ENCODE assay signal across 34 cellular contexts in the genomic region with DNA sequence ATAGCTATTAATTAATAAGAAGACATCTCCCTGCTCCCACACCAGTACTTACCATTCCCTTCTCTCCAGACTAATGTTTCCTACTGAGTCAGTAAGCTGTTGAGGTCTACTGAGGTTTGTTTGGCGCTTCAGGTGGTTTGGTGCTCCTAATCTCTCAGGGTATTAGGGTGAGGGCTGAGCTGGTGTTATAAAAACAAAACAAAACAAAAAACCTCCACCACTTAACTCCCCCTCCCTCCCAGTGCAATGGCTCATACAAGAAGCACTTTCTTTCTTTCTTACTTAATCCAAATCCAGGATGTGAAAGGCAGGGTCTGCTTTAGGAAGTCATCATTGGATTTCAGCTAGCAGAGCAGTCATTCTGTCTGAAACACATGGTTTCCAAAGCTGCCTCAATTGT. TPM values are rescaled to one million over a fixed set of nuclear protein-coding genes. Genes with fewer than 3 reads are reported as not detected.
DNase-seq lines count a peak whose midpoint lies in the region; ATAC-seq and TF ChIP-seq lines count a peak whose summit lies in the region.
"Had no signal": no experiment of that assay in that cellular context is flagged by ENCODE, and none has a peak within 500 bp of the region (broad histone marks: within the 10 kb centered on the region; RNA-seq: fewer than 3 reads in every experiment).

No MANE protein-coding gene starts in this region.

- in situ Hi-C loops in HAP-1 (cut with MboI; ENCODE audit: low sequenced_read_pairs), result loop anchor here (25.0 kb wide), 1 partner anchor 90 kb away; no protein-coding TSS in a partner anchor

- intact Hi-C loops in heart left ventricle (cut with DNase I), result no loop called here

- TF ChIP-seq POLR2A in heart left ventricle (IDR thresholded peaks at IDR 0.05), result no peak

- no peak overlapping the region for H3K27ac ChIP-seq in heart left ventricle
- H3K27ac ChIP-seq: prostate gland, tibial artery had no signal

- no peak overlapping the region for H3K4me3 Mint-ChIP-seq in brain
- no peak overlapping the region for H3K4me3 Mint-ChIP-seq in nephron progenitor cell
- H3K4me3 Mint-ChIP-seq in endothelial cell (ENCODE audit: unreplicated experiment), result no peak overlapping the region
- H3K4me3 Mint-ChIP-seq: activated B cell treated with CpG ODN at 0.5 μM for 24 hours; activated CD4-positive, alpha-beta T cell treated with anti-CD3 and anti-CD28 coated beads, Interleukin-2, amount 10 ng/mL, durations not matched to agents 7 days and 5 days; activated naive CD4-positive, alpha-beta T cell treated with anti-CD3 and anti-CD28 coated beads for 36 hours; CD8-positive, alpha-beta memory T cell; mesothelial cell of epicardium; naive B cell had no signal

- no peak for ATAC-seq in heart left ventricle
- ATAC-seq: GM12878, HepG2, sciatic nerve had no signal

- peak; percentile 53 to 59 for DNase-seq in HAP-1 (ENCODE audit: low spot score in 2 of 2)
- peak; percentile 60 for DNase-seq in M059J (ENCODE audit: low read depth)
- DNase-seq in nephron progenitor cell, result no peak
- DNase-seq in COLO668 (lab: John Stamatoyannopoulos, UW; ENCODE audit: unreplicated experiment), result no peak
- no peak for DNase-seq in endothelial cell (ENCODE audit: low spot score)
- no peak for DNase-seq in heart left ventricle
- DNase-seq: activated B cell treated with CpG ODN at 0.5 μM for 24 hours; activated CD4-positive, alpha-beta T cell treated with anti-CD3 and anti-CD28 coated beads, Interleukin-2, amount 10 ng/mL, durations not matched to agents 7 days and 5 days; activated naive CD4-positive, alpha-beta T cell treated with anti-CD3 and anti-CD28 coated beads for 36 hours; activated T-cell treated with anti-CD3 and anti-CD28 coated beads, Interleukin-2, amount 50 U/mL, for 1 hour; amniotic stem cell; CD8-positive, alpha-beta memory T cell; effector memory CD4-positive, alpha-beta T cell; erythroblast; foreskin melanocyte; Kasumi-1; kidney glomerular epithelial cell; MV-4-11; naive B cell; NCI-H1436 treated with DMSO at 0.1 percent for 48 hours; NCI-H2081 treated with DMSO at 0.1 percent for 48 hours; NCI-H748 treated with DMSO at 0.1 percent for 48 hours; nucleus accumbens; stimulated activated CD4-positive, alpha-beta T cell treated with anti-CD3 and anti-CD28 coated beads, Interleukin-12 subunit alpha, Interleukin-12 subunit beta, amount 100 ng/mL, for 4 hours; stimulated activated CD4-positive, alpha-beta T cell treated with anti-CD3 and anti-CD28 coated beads, Interleukin-4, amount 100 ng/mL, for 24 hours; SW 1271; T1000; tibial artery had no signal

- 95 to 100% (median 99%) methylated on average over 1 of the region's 1 CpG for WGBS in heart left ventricle, 4 donors

- H3K36me3 Mint-ChIP-seq in brain, result peaks cover 25% of the 10 kb centered on the region
- H3K36me3 Mint-ChIP-seq in nephron progenitor cell (ENCODE audit: low read depth), result peaks cover 18% of the 10 kb centered on the region
- no peaks in the 10 kb centered on the region for H3K36me3 Mint-ChIP-seq in endothelial cell (ENCODE audit: low read depth, unreplicated experiment)
- H3K36me3 Mint-ChIP-seq: naive B cell had no signal

- H3K27me3 Mint-ChIP-seq in brain (no peaks in the 10 kb centered on the region), nephron progenitor cell (ENCODE audit: low read depth, poor library complexity) (peaks cover 3% of the 10 kb centered on the region), endothelial cell (ENCODE audit: unreplicated experiment) (no peaks in the 10 kb centered on the region)
- H3K27me3 Mint-ChIP-seq: activated B cell treated with CpG ODN at 0.5 μM for 24 hours; activated CD4-positive, alpha-beta T cell treated with anti-CD3 and anti-CD28 coated beads, Interleukin-2, amount 10 ng/mL, durations not matched to agents 7 days and 5 days; CD8-positive, alpha-beta memory T cell; naive B cell had no signal

- H3K4me1 ChIP-seq in HAP-1 (peaks cover 29% of the 10 kb centered on the region), heart left ventricle (peaks cover 0 to 2% (median 0%) of the 10 kb centered on the region in 12 donors)
- H3K4me1 ChIP-seq: prostate gland had no signal

- H3K36me3 ChIP-seq in HAP-1 (replicated peaks) (no peaks in the 10 kb centered on the region), heart left ventricle (peaks cover 0 to 2% (median 0%) of the 10 kb centered on the region in 9 donors)
- H3K36me3 ChIP-seq: prostate gland had no signal

- no peaks in the 10 kb centered on the region for H3K9me3 Mint-ChIP-seq in brain
- no peaks in the 10 kb centered on the region for H3K9me3 Mint-ChIP-seq in nephron progenitor cell
- H3K9me3 Mint-ChIP-seq in endothelial cell (ENCODE audit: unreplicated experiment), result no peaks in the 10 kb centered on the region
- H3K9me3 Mint-ChIP-seq: activated B cell treated with CpG ODN at 0.5 μM for 24 hours; activated CD4-positive, alpha-beta T cell treated with anti-CD3 and anti-CD28 coated beads, Interleukin-2, amount 10 ng/mL, durations not matched to agents 7 days and 5 days; activated naive CD4-positive, alpha-beta T cell treated with anti-CD3 and anti-CD28 coated beads for 36 hours; CD8-positive, alpha-beta memory T cell; mesothelial cell of epicardium; naive B cell had no signal

- H3K9me3 ChIP-seq in HAP-1, result no peaks in the 10 kb centered on the region
- no peaks in the 10 kb centered on the region for H3K9me3 ChIP-seq in heart left ventricle
- H3K9me3 ChIP-seq: prostate gland, tibial artery had no signal

- H3K4me3 ChIP-seq in HAP-1 (no peak overlapping the region), heart left ventricle (no peak overlapping the region)
- H3K4me3 ChIP-seq: GM12878, prostate gland, tibial artery had no signal

- H3K4me1 Mint-ChIP-seq in brain (peaks cover 36% of the 10 kb centered on the region), nephron progenitor cell (peaks cover 32% of the 10 kb centered on the region), endothelial cell (ENCODE audit: unreplicated experiment) (peaks cover 4% of the 10 kb centered on the region)
- H3K4me1 Mint-ChIP-seq: activated B cell treated with CpG ODN at 0.5 μM for 24 hours had no signal

- H3K27me3 ChIP-seq in HAP-1 (ENCODE audit: low read depth), result no peaks in the 10 kb centered on the region
- no peaks in the 10 kb centered on the region for H3K27me3 ChIP-seq in heart left ventricle
- H3K27me3 ChIP-seq: tibial artery had no signal

- no peak for TF ChIP-seq CTCF in brain (conservative IDR thresholded peaks at IDR 0.05)
- no peak for TF ChIP-seq CTCF in nephron progenitor cell (IDR thresholded peaks at IDR 0.05)
- TF ChIP-seq CTCF in endothelial cell (IDR thresholded peaks at IDR 0.05; ENCODE audit: unreplicated experiment), result no peak
- no peak for TF ChIP-seq CTCF in heart left ventricle (IDR thresholded peaks at IDR 0.05)

- H3K27ac Mint-ChIP-seq in brain (peak overlapping the region in 4 of 5 experiments; percentile 38 to 70 (median 49)), nephron progenitor cell (peak overlapping the region; percentile 84), endothelial cell (ENCODE audit: unreplicated experiment) (no peak overlapping the region)
- H3K27ac Mint-ChIP-seq: activated B cell treated with CpG ODN at 0.5 μM for 24 hours; activated naive CD4-positive, alpha-beta T cell treated with anti-CD3 and anti-CD28 coated beads for 36 hours; CD8-positive, alpha-beta memory T cell; mesothelial cell of epicardium had no signal

RNA-seq across cellular contexts. Expression of a gene that starts 15.3 kb away (rescaled TPM):
- 46.6 and 62.4 TPM in 2 replicates for total RNA-seq in M059J (2014; rRNA removed; shearing (Covaris generic))
- polyA plus RNA-seq in brain (ENCODE audit: insufficient read depth, low read depth, low replicate concordance) (80.9 TPM), heart left ventricle (10 to 100 TPM in 1 of 2 donors, 1 to 10 TPM in 1; 9.9 to 33.4 TPM)
- total RNA-seq in endothelial cell (ENCODE audit: unreplicated experiment) (30.0 TPM), heart left ventricle (10 to 100 TPM; 12.7 to 19.4 (median 14.7) TPM)

RNA-seq across cellular contexts. Expression of a gene that starts 33.5 kb away (rescaled TPM):
- 0.98 and 1.1 TPM in 2 replicates for total RNA-seq in M059J (2014; rRNA removed; shearing (Covaris generic))
- polyA plus RNA-seq in brain (ENCODE audit: insufficient read depth, low read depth, low replicate concordance) (32.9 TPM), heart left ventricle (10 to 100 TPM in 1 of 2 donors, 1 to 10 TPM in 1; 9.1 to 16.3 TPM)
- total RNA-seq in endothelial cell (ENCODE audit: unreplicated experiment) (21.8 TPM), heart left ventricle (10 to 100 TPM; 14.9 to 29.1 (median 20.0) TPM)
- polyA plus RNA-seq: CD8-positive, alpha-beta memory T cell had no signal

Comparison
In these comparisons a context has a peak if more than half of its experiments do, and no peak if none do; other contexts are left out.
1. DNase-seq: peak in HAP-1 (2 of 2) and M059J (single experiment); none in nephron progenitor cell (single experiment), COLO668 (single experiment), endothelial cell (single experiment) and heart left ventricle (0 of 5).